22 cellular contexts compared by ENCODE assay signal in genomic region chr15:47376190-47376589, GRCh38.
DNase-seq lines count a peak whose midpoint lies in the region; ATAC-seq and TF ChIP-seq lines count a peak whose summit lies in the region.
"Had no signal": no experiment of that assay in that cellular context is flagged by ENCODE, and none has a peak within 500 bp of the region (broad histone marks: within the 10 kb centered on the region; RNA-seq: fewer than 3 reads in every experiment).

No MANE protein-coding gene starts in this region.

- H2AK5ac ChIP-seq in IMR-90 (ENCODE audit: low read depth, low read length), result no peak overlapping the region

- H3K9ac ChIP-seq in IMR-90 (ENCODE audit: low read depth, low read length), result no peak overlapping the region
- H3K9ac ChIP-seq in neural progenitor cell, result no peak overlapping the region
- H3K9ac ChIP-seq: GM23248 had no signal

- WGBS in IMR-90 (ENCODE audit: extremely low coverage in 2 of 2, insufficient read length in 1 of 2), 2 experiments, result no CpG with 5 or more reads among the region's 3 CpGs
- WGBS in spleen, 5 donors, result 63 to 82% (median 66%) methylated on average over 3 of the region's 3 CpGs

- H3K9me3 ChIP-seq in IMR-90 (ENCODE audit: control insufficient read depth, insufficient read depth, low read length), result no peaks in the 10 kb centered on the region
- no peaks in the 10 kb centered on the region for H3K9me3 ChIP-seq in neural progenitor cell (ENCODE audit: low read depth)
- H3K9me3 ChIP-seq in MG63, result no peaks in the 10 kb centered on the region
- H3K9me3 ChIP-seq in spleen, result no peaks in the 10 kb centered on the region
- H3K9me3 ChIP-seq: BE2C had no signal

- H3K4me2 ChIP-seq in IMR-90 (ENCODE audit: low read depth, low read length) (no peak overlapping the region), neural progenitor cell (no peak overlapping the region)

- no peaks in the 10 kb centered on the region for H3K9me3 Mint-ChIP-seq in neural progenitor cell

- no peak for TF ChIP-seq CTCF in IMR-90 (conservative IDR thresholded peaks at IDR 0.05; ENCODE audit: low read depth, low read length)
- TF ChIP-seq CTCF in neural progenitor cell (IDR thresholded peaks at IDR 0.05), result no peak
- no peak for TF ChIP-seq CTCF in spleen (IDR thresholded peaks at IDR 0.05 in 8 of 11, conservative IDR thresholded peaks at IDR 0.05 in 3 of 11)

- H4K20me1 ChIP-seq in IMR-90 (ENCODE audit: insufficient read depth, low read length), result no peaks in the 10 kb centered on the region
- no peaks in the 10 kb centered on the region for H4K20me1 ChIP-seq in neural progenitor cell (ENCODE audit: low read depth)

- no peak overlapping the region for H3K4me3 ChIP-seq in IMR-90 (ENCODE audit: insufficient read depth, low read depth, low read length)
- H3K4me3 ChIP-seq in neural progenitor cell, result no peak overlapping the region
- no peak overlapping the region for H3K4me3 ChIP-seq in MG63
- H3K4me3 ChIP-seq in spleen, result no peak overlapping the region
- H3K4me3 ChIP-seq: GM12878, GM23248 had no signal

- in situ Hi-C loops in IMR-90 (cut with MboI; ENCODE audit: low sequenced_read_pairs), result no loop called here

- H3F3A ChIP-seq in neural progenitor cell (ENCODE audit: low read depth), result no peaks in the 10 kb centered on the region

- peak overlapping the region; percentile 6; the same call in 1 of the 3 replicates for H2BK15ac ChIP-seq in IMR-90 (ENCODE audit: low read depth, low read length)

- no peak overlapping the region for H3K23ac ChIP-seq in IMR-90 (ENCODE audit: low read depth, low read length)

- dilution Hi-C loops in IMR-90 (cut with HindIII; ENCODE audit: low sequenced_read_pairs, unreplicated experiment), result no loop called here

- no peak for TF ChIP-seq RAD21 in IMR-90 (IDR thresholded peaks at IDR 0.05; ENCODE audit: low read length)

- H3K79me2 ChIP-seq in neural progenitor cell (ENCODE audit: low read depth), result no peaks in the 10 kb centered on the region

- H3K18ac ChIP-seq in IMR-90 (ENCODE audit: low read depth, low read length), result peak overlapping the region; percentile 64; the same call in 1 of the 2 replicates

- DNase-seq in IMR-90 (no peak), NOMO-1 treated with DMSO at 0.1 percent for 48 hours (lab: John Stamatoyannopoulos, UW; ENCODE audit: unreplicated experiment) (peak; percentile 71), fibroblast of gingiva (ENCODE audit: low read depth) (peak; percentile 5), neural progenitor cell (ENCODE audit: low spot score) (no peak), NCI-H748 treated with DMSO at 0.1 percent for 48 hours (lab: John Stamatoyannopoulos, UW) (no peak), MG63 (no peak), spleen (no peak)
- DNase-seq: BE2C; DMS79 treated with DMSO at 0.1 percent for 48 hours; GM23248; HCEC 1CT; KG1; NCI-H1417 treated with DMSO at 0.1 percent for 48 hours; NCI-H187; NCI-H69; NK-92 treated with Interleukin-12 subunit alpha and Interleukin-12 subunit beta, amount 100 ng/mL, for 24 hours; OCI-M1; Right ventricle myocardium superior; SW 1271; T-helper 17 cell had no signal

- H3K27ac Mint-ChIP-seq in neural progenitor cell, result no peak overlapping the region
- H3K27ac Mint-ChIP-seq: T-helper 17 cell had no signal

- H2BK5ac ChIP-seq in IMR-90 (ENCODE audit: low read depth, low read length, poor library complexity, severe bottlenecking), result no peak overlapping the region

- peak overlapping the region; percentile 35; the same call in 1 of the 2 replicates for H2BK120ac ChIP-seq in IMR-90 (ENCODE audit: low read depth, low read length)

- H3K4me1 ChIP-seq in IMR-90 (ENCODE audit: control insufficient read depth, insufficient read depth, low read length) (peaks cover 3% of the 10 kb centered on the region; the same call in 1 of the 2 replicates), neural progenitor cell (no peaks in the 10 kb centered on the region), spleen (no peaks in the 10 kb centered on the region)
- H3K4me1 ChIP-seq: BE2C had no signal

- H3K36me3 Mint-ChIP-seq in neural progenitor cell, result no peaks in the 10 kb centered on the region

- no peaks in the 10 kb centered on the region for H3K9me1 ChIP-seq in IMR-90 (ENCODE audit: insufficient read depth, low read length)

- peaks cover 3% of the 10 kb centered on the region for H3K4me1 Mint-ChIP-seq in neural progenitor cell
- H3K4me1 Mint-ChIP-seq: T-helper 17 cell had no signal

- intact Hi-C loops in IMR-90 (cut with micrococcal nuclease), result no loop called here
- intact Hi-C loops in spleen (cut with DNase I; ENCODE audit: low total_unique reads), result no loop called here

- no peak for ATAC-seq in IMR-90 (ENCODE audit: low read depth)
- ATAC-seq: GM12878, T-helper 17 cell had no signal

- CTCF ChIA-PET in IMR-90 (lab: Yijun Ruan, JAX), result interaction anchor here (0.6 to 1.1 kb wide), 2 partner anchors 9 to 657 kb away, joined by 3 read pairs; no protein-coding TSS in a partner anchor

- H3K14ac ChIP-seq in IMR-90 (replicated peaks; ENCODE audit: low read depth, low read length), result peak overlapping the region; percentile 2; the same call in 1 of the 2 replicates

- no peak overlapping the region for H3K56ac ChIP-seq in IMR-90 (ENCODE audit: extremely low read depth, insufficient read depth, low read length)

- H4K91ac ChIP-seq in IMR-90 (ENCODE audit: insufficient read depth, low read depth, low read length), result no peak overlapping the region

- H3K36me3 ChIP-seq in IMR-90 (ENCODE audit: control insufficient read depth, insufficient read depth, low read length) (no peaks in the 10 kb centered on the region), neural progenitor cell (no peaks in the 10 kb centered on the region), MG63 (no peaks in the 10 kb centered on the region), spleen (no peaks in the 10 kb centered on the region)
- H3K36me3 ChIP-seq: BE2C had no signal

- POLR2A ChIA-PET in IMR-90 (lab: Charles Lee; ENCODE audit: unreplicated experiment), result interaction anchor here (0.5 to 0.6 kb wide), 2 partner anchors 10 to 246 kb away, joined by 5 to 10 read pairs; no protein-coding TSS in a partner anchor

- H3K27me3 ChIP-seq in IMR-90 (ENCODE audit: control insufficient read depth, insufficient read depth, low read length) (no peaks in the 10 kb centered on the region), neural progenitor cell (no peaks in the 10 kb centered on the region), MG63 (no peaks in the 10 kb centered on the region), spleen (replicated peaks in 1 of 7) (no peaks in the 10 kb centered on the region)
- H3K27me3 ChIP-seq: BE2C had no signal

- H3K27me3 Mint-ChIP-seq in neural progenitor cell (ENCODE audit: insufficient read depth, low read depth), result no peaks in the 10 kb centered on the region
- H3K27me3 Mint-ChIP-seq: T-helper 17 cell had no signal

- H4K5ac ChIP-seq in IMR-90 (ENCODE audit: low read depth, low read length), result peak overlapping the region; percentile 55; the same call in 1 of the 2 replicates

- H3K79me1 ChIP-seq in IMR-90 (ENCODE audit: low read depth in 1 of 2, low read length in 2 of 2), result no peaks in the 10 kb centered on the region

- H3K4ac ChIP-seq in IMR-90 (ENCODE audit: low read depth, low read length), result no peak overlapping the region; the same call in 1 of the 2 replicates

- H3K27ac ChIP-seq in IMR-90 (ENCODE audit: insufficient read depth, low read length), result no peak overlapping the region
- H3K27ac ChIP-seq in neural progenitor cell, result no peak overlapping the region
- H3K27ac ChIP-seq in spleen, result no peak overlapping the region
- H3K27ac ChIP-seq: GM23248, HL-60 had no signal

- H3K4me3 Mint-ChIP-seq in neural progenitor cell, result no peak overlapping the region
- H3K4me3 Mint-ChIP-seq: T-helper 17 cell had no signal

- H2AFZ ChIP-seq in IMR-90 (replicated peaks; ENCODE audit: low read length, poor library complexity), result no peak overlapping the region
- peak overlapping the region; percentile 48 for H2AFZ ChIP-seq in neural progenitor cell (replicated peaks)
- H2AFZ ChIP-seq: GM23248 had no signal

- TF ChIP-seq POLR2A in IMR-90 (IDR thresholded peaks at IDR 0.05; ENCODE audit: low read depth, low read length) (no peak), spleen (IDR thresholded peaks at IDR 0.05) (no peak)

- H2BK20ac ChIP-seq in IMR-90 (ENCODE audit: low read depth, low read length), result 0 out of 2 replicates have a peak overlapping the region, but pooled peaks have one; percentile 8

- no TSS peak for BruUV-seq in IMR-90 (replicated peaks; lab: Mats Ljungman, UMichigan)

- H4K8ac ChIP-seq in IMR-90 (ENCODE audit: low read depth in 2 of 2, low read length in 2 of 2), result peak overlapping the region in 1 of 2 experiments; percentile 15; a peak in 1 of 4 replicates

- no peak overlapping the region for H2AK9ac ChIP-seq in IMR-90 (replicated peaks; ENCODE audit: low read depth, low read length, poor library complexity)

TF ChIP-seq in IMR-90, 13 proteins besides CTCF, POLR2A, EP300 and RAD21:
- TF ChIP-seq NFE2L2 (IDR thresholded peaks at IDR 0.05; ENCODE audit: low read depth, low read length) (no peak), USF2 (IDR thresholded peaks at IDR 0.05; ENCODE audit: low read depth, low read length) (no peak), MAZ (IDR thresholded peaks at IDR 0.05; ENCODE audit: borderline replicate concordance, low read depth, low read length) (no peak), MXI1 (IDR thresholded peaks at IDR 0.05; ENCODE audit: borderline replicate concordance, low read depth, low read length) (no peak), RFX5 (IDR thresholded peaks at IDR 0.05; ENCODE audit: low read depth, low read length) (no peak), SMC3 (IDR thresholded peaks at IDR 0.05; ENCODE audit: low read depth, low read length) (no peak), RCOR1 (IDR thresholded peaks at IDR 0.05; ENCODE audit: insufficient replicate concordance, low read length) (no peak)

Comparison
In these comparisons a context has a peak if more than half of its experiments do, and no peak if none do; other contexts are left out.
1. DNase-seq: peak in NOMO-1 treated with DMSO at 0.1 percent for 48 hours (single experiment) and fibroblast of gingiva (single experiment); none in IMR-90 (single experiment), neural progenitor cell (single experiment), NCI-H748 treated with DMSO at 0.1 percent for 48 hours (single experiment), MG63 (single experiment) and spleen (single experiment).